In the genomic region with DNA sequence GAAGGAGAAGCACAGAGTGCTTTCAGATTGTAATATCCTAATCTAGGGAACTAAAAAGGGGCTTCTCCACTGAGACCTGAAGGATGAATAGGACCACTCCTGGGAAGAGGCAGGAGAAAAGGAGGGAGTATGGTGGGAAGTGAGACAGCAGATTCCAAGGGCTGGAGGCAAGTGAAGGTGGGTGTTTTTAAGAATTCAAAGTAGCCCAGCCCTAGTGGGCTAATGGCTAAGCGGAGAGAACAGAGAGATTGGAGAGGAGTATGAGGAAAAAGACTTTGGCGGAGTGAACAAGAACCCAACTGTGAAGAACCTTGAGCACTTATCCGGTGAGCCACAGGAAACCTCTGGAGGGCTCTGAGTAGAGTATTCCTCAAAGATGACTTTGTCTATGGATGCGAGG, we compare ENCODE assay signal across 26 cellular contexts.
DNase-seq lines count a peak whose midpoint lies in the region; ATAC-seq, FAIRE-seq and TF ChIP-seq lines count a peak whose summit lies in the region.
"Had no signal": no experiment of that assay in that cellular context is flagged by ENCODE, and none has a peak within 500 bp of the region (broad histone marks: within the 10 kb centered on the region; RNA-seq: fewer than 3 reads in every experiment).

No MANE protein-coding gene starts in this region.

- POLR2A ChIA-PET in AG04450 (lab: Yijun Ruan, JAX) (interaction anchor here (0.7 to 1.5 kb wide), 10 partner anchors 26 to 183 kb away, joined by 3 to 10 read pairs (median 5); no protein-coding TSS in a partner anchor), PC-3 (lab: Charles Lee; ENCODE audit: unreplicated experiment) (no interaction called here), endothelial cell of umbilical vein (lab: Charles Lee) (no interaction called here)

- peak overlapping the region; percentile 47 for H3K9ac ChIP-seq in PC-3 (ENCODE audit: low read length)
- H3K9ac ChIP-seq in endothelial cell of umbilical vein (replicated peaks; ENCODE audit: extremely low read depth, insufficient read depth, low read length): no peak overlapping the region
- H3K9ac ChIP-seq: BLaER1 treated with 17β-estradiol and CSF1 and Interleukin-3, amounts not matched to agents 10 nM and 100 nM had no signal

- dilution Hi-C loops in endothelial cell of umbilical vein (cut with MboI; ENCODE audit: extremely low pct_ligation_motif_present, low sequenced_read_pairs): no loop called here

- TF ChIP-seq POLR2A in endothelial cell of umbilical vein (IDR thresholded peaks at IDR 0.05; ENCODE audit: low read depth, low read length) (no peak), sigmoid colon (IDR thresholded peaks at IDR 0.05) (no peak)

- H4K20me1 ChIP-seq in PC-3 (ENCODE audit: low read length): no peaks in the 10 kb centered on the region
- no peaks in the 10 kb centered on the region for H4K20me1 ChIP-seq in endothelial cell of umbilical vein (replicated peaks; ENCODE audit: control insufficient read depth, extremely low read depth, insufficient read depth, low read length)
- H4K20me1 ChIP-seq: BLaER1 treated with 17β-estradiol and CSF1 and Interleukin-3, amounts not matched to agents 10 nM and 100 nM had no signal

- BruUV-seq in PC-3 (replicated peaks; lab: Mats Ljungman, UMichigan): no TSS peak
- no TSS peak for BruUV-seq in endothelial cell of umbilical vein (replicated peaks; lab: Mats Ljungman, UMichigan)

- no peaks in the 10 kb centered on the region for H3K9me2 ChIP-seq in PC-3 (replicated peaks; ENCODE audit: low read length)

- H3K27me3 ChIP-seq in AG04450 (ENCODE audit: control insufficient read depth, insufficient read depth, low read length): no peaks in the 10 kb centered on the region
- no peaks in the 10 kb centered on the region for H3K27me3 ChIP-seq in PC-3 (ENCODE audit: low read length)
- H3K27me3 ChIP-seq in endothelial cell of umbilical vein (ENCODE audit: control insufficient read depth in 2 of 2, insufficient read depth in 2 of 2, low read length in 2 of 2): peaks cover 0 to 3% of the 10 kb centered on the region in 2 experiments
- H3K27me3 ChIP-seq in sigmoid colon: no peaks in the 10 kb centered on the region
- H3K27me3 ChIP-seq in left lung: no peaks in the 10 kb centered on the region
- H3K27me3 ChIP-seq: BLaER1 treated with 17β-estradiol and CSF1 and Interleukin-3, amounts not matched to agents 10 nM and 100 nM; transverse colon had no signal

- TF ChIP-seq EP300 in sigmoid colon (IDR thresholded peaks at IDR 0.05): no peak

- CTCF ChIA-PET in AG04450 (lab: Charles Lee) (interaction anchor here (1.1 kb wide), 1 partner anchor 142 kb away, joined by 3 read pairs; the partner anchor contains the start of gene COPS8), PC-3 (lab: Charles Lee) (no interaction called here), endothelial cell of umbilical vein (lab: Charles Lee) (interaction anchor here (1.2 to 1.4 kb wide), 3 partner anchors 11 to 63 kb away, joined by 3 to 8 read pairs (median 3); no protein-coding TSS in a partner anchor)

- no peaks in the 10 kb centered on the region for H3K36me3 ChIP-seq in PC-3 (ENCODE audit: low read depth, low read length)
- H3K36me3 ChIP-seq in endothelial cell of umbilical vein (ENCODE audit: control insufficient read depth in 2 of 2, extremely low read depth in 1 of 2, insufficient read depth in 2 of 2, low read length in 2 of 2): no peaks in the 10 kb centered on the region
- H3K36me3 ChIP-seq in sigmoid colon: no peaks in the 10 kb centered on the region
- no peaks in the 10 kb centered on the region for H3K36me3 ChIP-seq in left lung
- H3K36me3 ChIP-seq: BLaER1 treated with 17β-estradiol and CSF1 and Interleukin-3, amounts not matched to agents 10 nM and 100 nM; transverse colon had no signal

- FAIRE-seq in endothelial cell of umbilical vein (lab: Jason Lieb, UNC): no peak
- FAIRE-seq: K562 had no signal

- H3K9me3 ChIP-seq in AG04450 (ENCODE audit: control insufficient read depth, insufficient read depth, low read length) (no peaks in the 10 kb centered on the region), PC-3 (ENCODE audit: low read length) (no peaks in the 10 kb centered on the region), endothelial cell of umbilical vein (replicated peaks; ENCODE audit: control insufficient read depth, insufficient read depth, low read length) (no peaks in the 10 kb centered on the region), sigmoid colon (no peaks in the 10 kb centered on the region), left lung (no peaks in the 10 kb centered on the region)
- H3K9me3 ChIP-seq: transverse colon had no signal

- peak overlapping the region; percentile 96 for H3K27ac ChIP-seq in AG04450 (ENCODE audit: low read depth, low read length)
- H3K27ac ChIP-seq in PC-3 (ENCODE audit: low read length): peak overlapping the region; percentile 78
- no peak overlapping the region for H3K27ac ChIP-seq in endothelial cell of umbilical vein (ENCODE audit: insufficient read depth, low read depth, low read length)
- H3K27ac ChIP-seq in sigmoid colon: peak overlapping the region in 3 of 4 donors; percentile 17 to 42 (median 18)
- peak overlapping the region in 1 of 2 donors; percentile 31 for H3K27ac ChIP-seq in left lung
- H3K27ac ChIP-seq: BLaER1 treated with 17β-estradiol and CSF1 and Interleukin-3, amounts not matched to agents 10 nM and 100 nM had no signal

- no peak for DNase-seq in AG04450 (ENCODE audit: low read depth, low spot score)
- DNase-seq in PC-3: no peak
- DNase-seq in endothelial cell of umbilical vein (ENCODE audit: low read depth, low spot score): no peak
- no peak for DNase-seq in sigmoid colon
- DNase-seq in NCI-H1436 (lab: John Stamatoyannopoulos, UW): no peak
- DNase-seq in COR-L47 (lab: John Stamatoyannopoulos, UW): no peak
- DNase-seq in left lung: no peak
- DNase-seq: activated CD4-positive, CD25-positive, alpha-beta regulatory T cell treated with anti-CD3 and anti-CD28 coated beads, Interleukin-2, amount 50 U/mL, for 72 hours; activated naive CD4-positive, alpha-beta T cell treated with anti-CD3 and anti-CD28 coated beads, Interleukin-2, amount 50 U/mL, for 16 hours; DMS79; GDM1; immature natural killer cell; mesendoderm; NCI-H1092; NCI-H187 treated with DMSO at 0.1 percent for 48 hours; NCI-H524; OCI-M1; posterior cingulate gyrus; right cardiac atrium; stimulated activated CD4-positive, alpha-beta T cell treated with anti-CD3 and anti-CD28 coated beads, Interleukin-4, amount 100 ng/mL, for 4 hours; transverse colon had no signal

- peak overlapping the region; percentile 60 for H3K4me2 ChIP-seq in PC-3 (ENCODE audit: low read length)
- H3K4me2 ChIP-seq in endothelial cell of umbilical vein (ENCODE audit: insufficient read depth, low read length): peak overlapping the region; percentile 37

- intact Hi-C loops in PC-3 (cut with micrococcal nuclease) (loop anchor here (10.0 kb wide), 1 partner anchor 53 kb away; no protein-coding TSS in a partner anchor), endothelial cell of umbilical vein (cut with micrococcal nuclease) (no loop called here), sigmoid colon (cut with DNase I) (no loop called here), left lung (cut with DNase I) (no loop called here)

- no peak for ATAC-seq in PC-3
- no peak for ATAC-seq in left lung
- ATAC-seq in HG03095 (IDR thresholded peaks at IDR 0.05; ENCODE audit: unreplicated experiment): no peak
- ATAC-seq: K562, left lobe of liver, Right ventricle myocardium inferior had no signal

- no peak overlapping the region for H2AFZ ChIP-seq in PC-3 (ENCODE audit: low read length)
- H2AFZ ChIP-seq in endothelial cell of umbilical vein (ENCODE audit: low read depth, low read length): no peak overlapping the region

- no peak overlapping the region for H3K4me3 ChIP-seq in AG04450 (ENCODE audit: low read depth, low read length)
- H3K4me3 ChIP-seq in PC-3 (ENCODE audit: low read length): peak overlapping the region; percentile 12; the same call in 1 of the 2 replicates
- no peak overlapping the region for H3K4me3 ChIP-seq in endothelial cell of umbilical vein (replicated peaks in 1 of 3; ENCODE audit: insufficient read depth in 1 of 3, low read depth in 1 of 3, low read length in 3 of 3)
- no peak overlapping the region for H3K4me3 ChIP-seq in sigmoid colon
- no peak overlapping the region for H3K4me3 ChIP-seq in left lung
- H3K4me3 ChIP-seq: BLaER1 treated with 17β-estradiol and CSF1 and Interleukin-3, amounts not matched to agents 10 nM and 100 nM; K562; transverse colon had no signal

- no peak for TF ChIP-seq CTCF in AG04450 (IDR thresholded peaks at IDR 0.05; ENCODE audit: low read depth, low read length)
- no peak for TF ChIP-seq CTCF in PC-3 (conservative IDR thresholded peaks at IDR 0.05; ENCODE audit: low read depth, low read length)
- no peak for TF ChIP-seq CTCF in endothelial cell of umbilical vein (IDR thresholded peaks at IDR 0.05; ENCODE audit: extremely low read depth in 1 of 2, insufficient read depth in 1 of 2, low read depth in 1 of 2, low read length in 2 of 2)
- TF ChIP-seq CTCF in sigmoid colon (IDR thresholded peaks at IDR 0.05): no peak
- TF ChIP-seq CTCF in left lung (IDR thresholded peaks at IDR 0.05): no peak

- no peaks in the 10 kb centered on the region for H3K9me1 ChIP-seq in endothelial cell of umbilical vein (replicated peaks; ENCODE audit: control insufficient read depth, extremely low read depth, insufficient read depth, low read length)

- H3K4me1 ChIP-seq in PC-3 (ENCODE audit: insufficient read depth, low read length): peaks cover 22% of the 10 kb centered on the region
- peaks cover 9% of the 10 kb centered on the region for H3K4me1 ChIP-seq in endothelial cell of umbilical vein (ENCODE audit: control insufficient read depth, extremely low read depth, insufficient read depth, low read length)
- H3K4me1 ChIP-seq in sigmoid colon: peaks cover 0 to 28% (median 9%) of the 10 kb centered on the region in 4 donors
- peaks cover 0 to 5% of the 10 kb centered on the region in 2 donors for H3K4me1 ChIP-seq in left lung

- peaks cover 8% of the 10 kb centered on the region for H3F3A ChIP-seq in PC-3 (ENCODE audit: low read length, unreplicated experiment)

- H3K79me2 ChIP-seq in PC-3 (ENCODE audit: low read length) (no peaks in the 10 kb centered on the region), endothelial cell of umbilical vein (ENCODE audit: control insufficient read depth, insufficient read depth, low read length) (no peaks in the 10 kb centered on the region)

- WGBS in sigmoid colon, 2 donors: 93 to 94% methylated on average over 4 of the region's 4 CpGs

TF ChIP-seq in endothelial cell of umbilical vein, 7 proteins besides CTCF, POLR2A, EP300 and RAD21 (continues in another document):
- TF ChIP-seq POLR2AphosphoS5 (IDR thresholded peaks at IDR 0.05; ENCODE audit: insufficient read depth, low read depth, low read length) (no peak), EZH2 (IDR thresholded peaks at IDR 0.05; ENCODE audit: borderline replicate concordance, low read depth, low read length, severe bottlenecking) (no peak), GATA2 (IDR thresholded peaks at IDR 0.05; ENCODE audit: insufficient read depth, insufficient read length, low read depth, low read length) (no peak), MYC (IDR thresholded peaks at IDR 0.05; ENCODE audit: low read depth, low read length) (no peak)
- TF ChIP-seq, protein P1, sequence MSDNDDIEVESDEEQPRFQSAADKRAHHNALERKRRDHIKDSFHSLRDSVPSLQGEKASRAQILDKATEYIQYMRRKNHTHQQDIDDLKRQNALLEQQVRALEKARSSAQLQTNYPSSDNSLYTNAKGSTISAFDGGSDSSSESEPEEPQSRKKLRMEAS (IDR thresholded peaks at IDR 0.05; ENCODE audit: insufficient read depth, insufficient read length): no peak
